ENCODE assay signal across 22 cellular contexts in the genomic region with DNA sequence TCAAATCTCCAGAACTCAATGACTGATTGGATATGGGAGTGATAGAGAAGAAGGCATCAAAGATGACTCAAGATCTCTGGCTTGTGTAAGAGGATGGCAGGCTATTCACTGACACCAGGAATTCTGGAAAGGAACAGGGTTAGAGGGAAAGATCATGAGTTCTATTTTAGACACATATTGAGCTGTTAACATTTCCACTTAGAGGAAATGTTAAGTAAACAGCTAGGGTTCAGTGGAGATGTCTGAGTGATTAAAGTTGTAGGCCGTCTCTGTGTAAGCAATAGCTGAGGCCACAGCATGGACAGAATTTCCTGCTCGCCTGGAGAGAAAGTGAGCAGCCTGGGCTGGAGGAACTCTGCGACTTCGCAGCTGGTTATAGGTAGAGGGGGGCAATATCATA. TPM values are rescaled to one million over a fixed set of nuclear protein-coding genes. Genes with fewer than 3 reads are reported as not detected.
DNase-seq lines count a peak whose midpoint lies in the region; ATAC-seq and TF ChIP-seq lines count a peak whose summit lies in the region.
"Had no signal": no experiment of that assay in that cellular context is flagged by ENCODE, and none has a peak within 500 bp of the region (broad histone marks: within the 10 kb centered on the region; RNA-seq: fewer than 3 reads in every experiment).

No MANE protein-coding gene starts in this region.

- H3K9me3 Mint-ChIP-seq in T-helper 1 cell treated with Interleukin-12 subunit alpha and Interleukin-12 subunit beta and Interleukin-4 antibody, amounts not matched to agents 30 μg/mL and 1 μg/mL, for 36 hours: no peaks in the 10 kb centered on the region
- no peaks in the 10 kb centered on the region for H3K9me3 Mint-ChIP-seq in dendritic cell treated with granulocyte-macrophage colony-stimulating factor and Interleukin-4, amounts not matched to agents 40 ng/mL and 50 ng/mL, for 4 days
- H3K9me3 Mint-ChIP-seq in naive B cell: no peaks in the 10 kb centered on the region
- H3K9me3 Mint-ChIP-seq: activated naive CD8-positive, alpha-beta T cell treated with anti-CD3 and anti-CD28 coated beads, Interleukin-2, amount 10 ng/mL, durations not matched to agents 7 days and 5 days had no signal

- dilution Hi-C loops in mammary epithelial cell (cut with HindIII; ENCODE audit: low sequenced_read_pairs): no loop called here

- DNase-seq in T-helper 1 cell: no peak
- peak; percentile 12 for DNase-seq in HCEC 1CT
- no peak for DNase-seq in naive B cell
- DNase-seq in putamen (ENCODE audit: low spot score): no peak
- DNase-seq in mammary epithelial cell: no peak
- no peak for DNase-seq in NCI-H2196 treated with DMSO at 0.1 percent for 48 hours (lab: John Stamatoyannopoulos, UW; ENCODE audit: unreplicated experiment)
- DNase-seq: activated CD4-positive, alpha-beta T cell treated with anti-CD3 and anti-CD28 coated beads for 1 hour; activated CD8-positive, alpha-beta memory T cell treated with anti-CD3 and anti-CD28 coated beads, Interleukin-2, amount 50 U/mL, for 4 hours; activated naive CD8-positive, alpha-beta T cell treated with anti-CD3 and anti-CD28 coated beads, Interleukin-2, amount 10 ng/mL, durations not matched to agents 7 days and 5 days; DMS153; glutamatergic neuron; lower lobe of right lung; naive thymus-derived CD4-positive, alpha-beta T cell; NCI-H2107; NCI-H524 treated with DMSO at 0.1 percent for 48 hours; stimulated activated CD8-positive, alpha-beta memory T cell treated with anti-CD3 and anti-CD28 coated beads, Interleukin-4, amount 100 ng/mL, for 48 hours; tibial artery had no signal

- CTCF ChIA-PET in mammary epithelial cell (lab: Charles Lee; ENCODE audit: low non-redundant PET): no interaction called here

- H3K4me1 Mint-ChIP-seq in T-helper 1 cell treated with Interleukin-12 subunit alpha and Interleukin-12 subunit beta and Interleukin-4 antibody, amounts not matched to agents 30 μg/mL and 1 μg/mL, for 36 hours (ENCODE audit: low read depth): peaks cover 26% of the 10 kb centered on the region
- H3K4me1 Mint-ChIP-seq in dendritic cell treated with granulocyte-macrophage colony-stimulating factor and Interleukin-4, amounts not matched to agents 40 ng/mL and 50 ng/mL, for 4 days (ENCODE audit: low read depth): peaks cover 76% of the 10 kb centered on the region
- H3K4me1 Mint-ChIP-seq in naive B cell: peaks cover 61 to 88% (median 75%) of the 10 kb centered on the region in 3 donors

- no peak overlapping the region for H3K4me2 ChIP-seq in mammary epithelial cell (ENCODE audit: insufficient read depth, low read depth, low read length)
- H3K4me2 ChIP-seq: smooth muscle cell had no signal

- H3K36me3 Mint-ChIP-seq in T-helper 1 cell treated with Interleukin-12 subunit alpha and Interleukin-12 subunit beta and Interleukin-4 antibody, amounts not matched to agents 30 μg/mL and 1 μg/mL, for 36 hours (ENCODE audit: low read depth): peaks cover 35% of the 10 kb centered on the region
- H3K36me3 Mint-ChIP-seq in dendritic cell treated with granulocyte-macrophage colony-stimulating factor and Interleukin-4, amounts not matched to agents 40 ng/mL and 50 ng/mL, for 4 days (ENCODE audit: low read depth): peaks cover 74% of the 10 kb centered on the region
- H3K36me3 Mint-ChIP-seq in naive B cell: peaks cover 31 to 35% of the 10 kb centered on the region in 2 donors

- ATAC-seq in naive B cell (ENCODE audit: low read depth in 2 of 2): no peak
- ATAC-seq: naive thymus-derived CD4-positive, alpha-beta T cell had no signal

- no peak overlapping the region for H3K9ac ChIP-seq in mammary epithelial cell (ENCODE audit: insufficient read depth, low read length)

- H3K4me3 Mint-ChIP-seq in T-helper 1 cell treated with Interleukin-12 subunit alpha and Interleukin-12 subunit beta and Interleukin-4 antibody, amounts not matched to agents 30 μg/mL and 1 μg/mL, for 36 hours: no peak overlapping the region
- no peak overlapping the region for H3K4me3 Mint-ChIP-seq in dendritic cell treated with granulocyte-macrophage colony-stimulating factor and Interleukin-4, amounts not matched to agents 40 ng/mL and 50 ng/mL, for 4 days
- H3K4me3 Mint-ChIP-seq in naive B cell: peak overlapping the region in 6 of 8 donors; percentile 0 to 75 (median 54)
- H3K4me3 Mint-ChIP-seq: activated naive CD8-positive, alpha-beta T cell treated with anti-CD3 and anti-CD28 coated beads, Interleukin-2, amount 10 ng/mL, durations not matched to agents 7 days and 5 days; naive thymus-derived CD4-positive, alpha-beta T cell had no signal

- no TSS peak for BruUV-seq in mammary epithelial cell (replicated peaks; lab: Mats Ljungman, UMichigan)

- no peak overlapping the region for H3K27ac ChIP-seq in mammary epithelial cell (ENCODE audit: insufficient read depth, low read depth, low read length)
- H3K27ac ChIP-seq: 22Rv1, lower lobe of right lung, tibial artery had no signal

- H3K9me3 ChIP-seq in mammary epithelial cell (replicated peaks; ENCODE audit: insufficient read depth, low read length): no peaks in the 10 kb centered on the region
- H3K9me3 ChIP-seq: lower lobe of right lung, tibial artery had no signal

- no peaks in the 10 kb centered on the region for H3K27me3 ChIP-seq in mammary epithelial cell (ENCODE audit: insufficient read depth, low read length)

- H3K36me3 ChIP-seq in mammary epithelial cell (ENCODE audit: insufficient read depth, low read length): no peaks in the 10 kb centered on the region
- H3K36me3 ChIP-seq: tibial artery had no signal

- no peak overlapping the region for H2AFZ ChIP-seq in mammary epithelial cell (ENCODE audit: low read depth, low read length)

- no peak for TF ChIP-seq CTCF in mammary epithelial cell (conservative IDR thresholded peaks at IDR 0.05 in 1 of 2, IDR thresholded peaks at IDR 0.05 in 1 of 2; ENCODE audit: extremely low read depth in 1 of 2, insufficient read depth in 1 of 2, low read depth in 1 of 2, low read length in 2 of 2)

- in situ Hi-C loops in mammary epithelial cell (cut with MboI; ENCODE audit: low sequenced_read_pairs in 2 of 2): no loop called here

- no peaks in the 10 kb centered on the region for H4K20me1 ChIP-seq in mammary epithelial cell (ENCODE audit: insufficient read depth, low read length)

- intact Hi-C loops in dendritic cell treated with granulocyte-macrophage colony-stimulating factor and Interleukin-4, amounts not matched to agents 40 ng/mL and 50 ng/mL, for 4 days (cut with micrococcal nuclease): no loop called here
- intact Hi-C loops in mammary epithelial cell (cut with micrococcal nuclease): no loop called here

- no peak overlapping the region for H3K4me3 ChIP-seq in mammary epithelial cell (replicated peaks in 1 of 3; ENCODE audit: insufficient read depth in 1 of 3, low read depth in 2 of 3, low read length in 3 of 3)
- H3K4me3 ChIP-seq: lower lobe of right lung, smooth muscle cell, tibial artery had no signal

- H3K79me2 ChIP-seq in mammary epithelial cell (ENCODE audit: insufficient read depth, low read length): no peaks in the 10 kb centered on the region

- no peaks in the 10 kb centered on the region for H3K4me1 ChIP-seq in mammary epithelial cell (ENCODE audit: insufficient read depth, low read length)
- H3K4me1 ChIP-seq: lower lobe of right lung had no signal

- H3K27ac Mint-ChIP-seq in T-helper 1 cell treated with Interleukin-12 subunit alpha and Interleukin-12 subunit beta and Interleukin-4 antibody, amounts not matched to agents 30 μg/mL and 1 μg/mL, for 36 hours: peak overlapping the region; percentile 17
- peak overlapping the region; percentile 80 for H3K27ac Mint-ChIP-seq in dendritic cell treated with granulocyte-macrophage colony-stimulating factor and Interleukin-4, amounts not matched to agents 40 ng/mL and 50 ng/mL, for 4 days
- peak overlapping the region; percentile 87 to 99 (median 94) for H3K27ac Mint-ChIP-seq in naive B cell
- H3K27ac Mint-ChIP-seq: activated naive CD8-positive, alpha-beta T cell treated with anti-CD3 and anti-CD28 coated beads, Interleukin-2, amount 10 ng/mL, durations not matched to agents 7 days and 5 days had no signal

- WGBS in mammary epithelial cell (ENCODE audit: low coverage, missing lambda C conversion rate): 63% methylated on average over 4 of the region's 4 CpGs

- H3K27me3 Mint-ChIP-seq in T-helper 1 cell treated with Interleukin-12 subunit alpha and Interleukin-12 subunit beta and Interleukin-4 antibody, amounts not matched to agents 30 μg/mL and 1 μg/mL, for 36 hours (ENCODE audit: low read depth): no peaks in the 10 kb centered on the region
- H3K27me3 Mint-ChIP-seq in dendritic cell treated with granulocyte-macrophage colony-stimulating factor and Interleukin-4, amounts not matched to agents 40 ng/mL and 50 ng/mL, for 4 days: no peaks in the 10 kb centered on the region
- no peaks in the 10 kb centered on the region for H3K27me3 Mint-ChIP-seq in naive B cell
- H3K27me3 Mint-ChIP-seq: activated naive CD8-positive, alpha-beta T cell treated with anti-CD3 and anti-CD28 coated beads, Interleukin-2, amount 10 ng/mL, durations not matched to agents 7 days and 5 days; naive thymus-derived CD4-positive, alpha-beta T cell had no signal

RNA-seq across cellular contexts. Expression of gene ZC3H12D, which starts 21.0 kb away (rescaled TPM):
- polyA plus RNA-seq in naive B cell (ENCODE audit: low read depth in 6 of 6): 1 to 10 TPM; 4.7 to 9.2 (median 7.3) TPM
- total RNA-seq in mammary epithelial cell: under 1 TPM; 0.16 to 0.17 TPM
- 0.01 TPM for polyA plus RNA-seq in mammary epithelial cell
- polyA minus RNA-seq in mammary epithelial cell: not detected
- total RNA-seq: LHCN-M2, smooth muscle cell had no signal
- polyA plus RNA-seq: smooth muscle cell had no signal

Comparison
In these comparisons a context has a peak if more than half of its experiments do, and no peak if none do; other contexts are left out.
1. H3K27ac Mint-ChIP-seq: peak in every context shown above with its lines; median percentile 94 in naive B cell; 80 in dendritic cell treated with granulocyte-macrophage colony-stimulating factor and Interleukin-4, amounts not matched to agents 40 ng/mL and 50 ng/mL, for 4 days; 17 in T-helper 1 cell treated with Interleukin-12 subunit alpha and Interleukin-12 subunit beta and Interleukin-4 antibody, amounts not matched to agents 30 μg/mL and 1 μg/mL, for 36 hours.
2. H3K4me3 Mint-ChIP-seq: peak in naive B cell (6 of 8); none in T-helper 1 cell treated with Interleukin-12 subunit alpha and Interleukin-12 subunit beta and Interleukin-4 antibody, amounts not matched to agents 30 μg/mL and 1 μg/mL, for 36 hours (single experiment) and dendritic cell treated with granulocyte-macrophage colony-stimulating factor and Interleukin-4, amounts not matched to agents 40 ng/mL and 50 ng/mL, for 4 days (single experiment).